Comparison of ENCODE assay signal across 20 cellular contexts in genomic region chr22:19991645-19992451, GRCh38. TPM values are rescaled to one million over a fixed set of nuclear protein-coding genes. Genes with fewer than 3 reads are reported as not detected.
DNase-seq lines count a peak whose midpoint lies in the region; ATAC-seq, FAIRE-seq and TF ChIP-seq lines count a peak whose summit lies in the region.
"Had no signal": no experiment of that assay in that cellular context is flagged by ENCODE, and none has a peak within 500 bp of the region (broad histone marks: within the 10 kb centered on the region; RNA-seq: fewer than 3 reads in every experiment).

No MANE protein-coding gene starts in this region.

- peaks cover 59% of the 10 kb centered on the region for H4K20me1 ChIP-seq in K562 (replicated peaks; ENCODE audit: control insufficient read depth, insufficient read depth, low read length)

- no TSS peak for BruUV-seq in K562 (replicated peaks; lab: Mats Ljungman, UMichigan)

- H3K36me3 ChIP-seq in K562 (ENCODE audit: control insufficient read depth, insufficient read depth, low read length) = no peaks in the 10 kb centered on the region
- no peaks in the 10 kb centered on the region for H3K36me3 ChIP-seq in kidney (ENCODE audit: control insufficient read depth in 1 of 2, insufficient read depth in 2 of 2, low read length in 2 of 2)
- no peaks in the 10 kb centered on the region for H3K36me3 ChIP-seq in spleen

- no peak overlapping the region for H3K4me2 ChIP-seq in K562 (ENCODE audit: insufficient read depth, low read length)

- H3K27ac Mint-ChIP-seq in progenitor cell of endocrine pancreas = no peak overlapping the region
- no peak overlapping the region for H3K27ac Mint-ChIP-seq in nephron progenitor cell
- H3K27ac Mint-ChIP-seq: activated B cell treated with CpG ODN at 0.5 μM for 24 hours; activated naive CD8-positive, alpha-beta T cell treated with anti-CD3 and anti-CD28 coated beads, Interleukin-2, amount 50 U/mL, for 24 hours; activated T-helper 17 cell treated with anti-CD3 and anti-CD28 coated beads, Interleukin-2, amount 50 U/mL, for 72 hours had no signal

- H3K4me1 ChIP-seq in K562 (replicated peaks in 1 of 2; ENCODE audit: control insufficient read depth in 2 of 2, insufficient read depth in 2 of 2, low read length in 2 of 2) (peaks cover 31 to 70% of the 10 kb centered on the region in 2 experiments), kidney (ENCODE audit: control insufficient read depth in 1 of 2, insufficient read depth in 1 of 2, low read depth in 1 of 2, low read length in 2 of 2) (peaks cover 0 to 12% of the 10 kb centered on the region in 2 donors), spleen (peaks cover 0 to 44% (median 14%) of the 10 kb centered on the region in 6 donors)

- peaks cover 15% of the 10 kb centered on the region for H3K9me1 ChIP-seq in K562 (ENCODE audit: control insufficient read depth, insufficient read depth, low read length)

- POLR2A ChIA-PET in K562 (lab: Yijun Ruan, JAX) = interaction anchor here (0.6 to 3.1 kb wide), 17 partner anchors 9 to 234 kb away, joined by 3 to 20 read pairs (median 4); partner anchors contain the start of gene TRMT2A

- CTCF ChIA-PET in K562 (lab: Yijun Ruan, JAX; ENCODE audit: low intra/inter-chr PET ratio) = no interaction called here

- in situ Hi-C loops in G401 (cut with HindIII; ENCODE audit: low sequenced_read_pairs) (no loop called here), K562 (cut with MboI) (no loop called here)

- no peak overlapping the region for H3K4me3 ChIP-seq in K562
- no peak overlapping the region for H3K4me3 ChIP-seq in kidney (ENCODE audit: low read length in 2 of 2)
- H3K4me3 ChIP-seq in spleen = no peak overlapping the region
- H3K4me3 ChIP-seq: GM12878 had no signal

- TF ChIP-seq CTCF in K562 (IDR thresholded peaks at IDR 0.05 in 2 of 3, conservative IDR thresholded peaks at IDR 0.05 in 1 of 3; ENCODE audit: insufficient read depth in 2 of 3, low read depth in 1 of 3, low read length in 3 of 3) (peak in 1 of 3 experiments; percentile 18; a peak in 1 of 6 replicates), kidney (IDR thresholded peaks at IDR 0.05; ENCODE audit: borderline replicate concordance, extremely low read depth, insufficient read depth) (no peak), spleen (IDR thresholded peaks at IDR 0.05 in 8 of 11, conservative IDR thresholded peaks at IDR 0.05 in 3 of 11) (no peak), progenitor cell of endocrine pancreas (IDR thresholded peaks at IDR 0.05; ENCODE audit: unreplicated experiment) (no peak), nephron progenitor cell (IDR thresholded peaks at IDR 0.05) (no peak)

- 59% methylated on average over 23 of the region's 23 CpGs for WGBS in K562 (ENCODE audit: insufficient coverage, low coverage, missing lambda C conversion rate)
- 85 to 96% (median 91%) methylated on average over 11 to 23 of the region's 23 CpGs for WGBS in spleen, 5 donors

- peak overlapping the region in 1 of 2 experiments; percentile 67; a peak in 2 of 4 replicates for H3K9ac ChIP-seq in K562 (ENCODE audit: insufficient read depth in 1 of 2, low read depth in 2 of 2, low read length in 2 of 2)
- H3K9ac ChIP-seq in kidney (ENCODE audit: low read length in 2 of 2) = no peak overlapping the region

- no peaks in the 10 kb centered on the region for H3K79me2 ChIP-seq in K562 (ENCODE audit: control insufficient read depth, insufficient read depth, low read length)

- H3K27me3 ChIP-seq in K562 (ENCODE audit: control insufficient read depth in 2 of 2, insufficient read depth in 2 of 2, low read length in 2 of 2) = no peaks in the 10 kb centered on the region
- no peaks in the 10 kb centered on the region for H3K27me3 ChIP-seq in spleen (replicated peaks in 1 of 7)

- FAIRE-seq in K562 (lab: Jason Lieb, UNC) = no peak
- no peak for FAIRE-seq in kidney (lab: Jason Lieb, UNC)
- FAIRE-seq: GM12878 had no signal

- DNase-seq in G401 (ENCODE audit: low spot score) = peak; percentile 52
- DNase-seq in K562 (ENCODE audit: extremely low read depth in 1 of 4, low spot score in 3 of 4) = peak in 1 of 4 experiments; percentile 27
- peak; percentile 66 for DNase-seq in kidney
- peak; percentile 53 for DNase-seq in spleen
- DNase-seq in progenitor cell of endocrine pancreas (ENCODE audit: low spot score, unreplicated experiment) = no peak
- no peak for DNase-seq in nephron progenitor cell
- no peak for DNase-seq in SK-N-DZ (ENCODE audit: low spot score)
- DNase-seq: activated B cell treated with CpG ODN at 0.5 μM for 24 hours; activated naive CD8-positive, alpha-beta T cell treated with anti-CD3 and anti-CD28 coated beads, Interleukin-2, amount 50 U/mL, for 24 hours; GDM1; GOT3; mesenchymal stem cell; NCI-H1930; NCI-H446 treated with DMSO at 0.1 percent for 48 hours had no signal

- H3K27ac ChIP-seq in K562 (ENCODE audit: extremely low read depth, low read depth, low read length) (no peak overlapping the region), kidney (ENCODE audit: low read depth in 2 of 2, low read length in 2 of 2) (no peak overlapping the region), spleen (peak overlapping the region in 7 of 8 donors; percentile 29 to 86 (median 83))
- H3K27ac ChIP-seq: RWPE1 had no signal

- intact Hi-C loops in K562 (cut with micrococcal nuclease) = no loop called here
- intact Hi-C loops in kidney (cut with DNase I) = no loop called here
- intact Hi-C loops in spleen (cut with DNase I; ENCODE audit: low total_unique reads) = no loop called here

- TF ChIP-seq POLR2A in K562 (conservative IDR thresholded peaks at IDR 0.05) (no peak), spleen (IDR thresholded peaks at IDR 0.05) (no peak)

- H3K36me3 Mint-ChIP-seq in progenitor cell of endocrine pancreas (ENCODE audit: insufficient read depth) = no peaks in the 10 kb centered on the region
- no peaks in the 10 kb centered on the region for H3K36me3 Mint-ChIP-seq in nephron progenitor cell (ENCODE audit: low read depth)

- H3K4me1 Mint-ChIP-seq in progenitor cell of endocrine pancreas (ENCODE audit: low read depth) (no peaks in the 10 kb centered on the region), nephron progenitor cell (peaks cover 8% of the 10 kb centered on the region)
- H3K4me1 Mint-ChIP-seq: activated naive CD8-positive, alpha-beta T cell treated with anti-CD3 and anti-CD28 coated beads, Interleukin-2, amount 50 U/mL, for 24 hours had no signal

- H3K4me3 Mint-ChIP-seq in progenitor cell of endocrine pancreas (ENCODE audit: low read depth) (no peak overlapping the region), nephron progenitor cell (no peak overlapping the region)
- H3K4me3 Mint-ChIP-seq: activated B cell treated with CpG ODN at 0.5 μM for 24 hours; activated naive CD8-positive, alpha-beta T cell treated with anti-CD3 and anti-CD28 coated beads, Interleukin-2, amount 50 U/mL, for 24 hours; activated T-helper 17 cell treated with anti-CD3 and anti-CD28 coated beads, Interleukin-2, amount 50 U/mL, for 72 hours; neural crest cell had no signal

- no peaks in the 10 kb centered on the region for H3K9me3 Mint-ChIP-seq in progenitor cell of endocrine pancreas (ENCODE audit: low read depth)
- H3K9me3 Mint-ChIP-seq in nephron progenitor cell = no peaks in the 10 kb centered on the region
- H3K9me3 Mint-ChIP-seq: activated B cell treated with CpG ODN at 0.5 μM for 24 hours; activated naive CD8-positive, alpha-beta T cell treated with anti-CD3 and anti-CD28 coated beads, Interleukin-2, amount 50 U/mL, for 24 hours; activated T-helper 17 cell treated with anti-CD3 and anti-CD28 coated beads, Interleukin-2, amount 50 U/mL, for 72 hours had no signal

- H3K9me3 ChIP-seq in K562 (replicated peaks; ENCODE audit: control insufficient read depth, insufficient read depth, low read depth, low read length) = no peaks in the 10 kb centered on the region
- H3K9me3 ChIP-seq in kidney (ENCODE audit: control insufficient read depth in 1 of 2, low read length in 2 of 2) = no peaks in the 10 kb centered on the region
- no peaks in the 10 kb centered on the region for H3K9me3 ChIP-seq in spleen

- no peak for ATAC-seq in K562
- ATAC-seq in GM19324 (IDR thresholded peaks at IDR 0.05; ENCODE audit: low FRiP score, unreplicated experiment) = no peak
- ATAC-seq: activated naive CD8-positive, alpha-beta T cell treated with anti-CD3 and anti-CD28 coated beads, Interleukin-2, amount 50 U/mL, for 24 hours; activated T-helper 17 cell treated with anti-CD3 and anti-CD28 coated beads, Interleukin-2, amount 50 U/mL, for 72 hours; GM12878; sciatic nerve had no signal

- H3K27me3 Mint-ChIP-seq in progenitor cell of endocrine pancreas = no peaks in the 10 kb centered on the region
- peaks cover 4% of the 10 kb centered on the region for H3K27me3 Mint-ChIP-seq in nephron progenitor cell (ENCODE audit: low read depth, poor library complexity)
- H3K27me3 Mint-ChIP-seq: activated B cell treated with CpG ODN at 0.5 μM for 24 hours; activated naive CD8-positive, alpha-beta T cell treated with anti-CD3 and anti-CD28 coated beads, Interleukin-2, amount 50 U/mL, for 24 hours had no signal

- no peak for TF ChIP-seq RAD21 in K562 (CRISPR knock-in tag; conservative IDR thresholded peaks at IDR 0.05 in 1 of 2, IDR thresholded peaks at IDR 0.05 in 1 of 2)

- H2AFZ ChIP-seq in K562 (ENCODE audit: low read depth, low read length) = no peak overlapping the region

- TF ChIP-seq EP300 in K562 (IDR thresholded peaks at IDR 0.05; ENCODE audit: low read length) = no peak

RNA-seq across cellular contexts. Expression of gene ARVCF, which starts 24.8 kb away (rescaled TPM):
- 13.8 and 14.9 TPM in 2 replicates for total RNA-seq in G401 (2014; rRNA removed; shearing (Covaris generic))
- 114 and 328 TPM in 2 replicates for total RNA-seq in K562 (2011; cell fraction: chromatin; rRNA removed; ENCODE audit: low replicate concordance)
- 214 and 270 TPM in 2 replicates for total RNA-seq in K562 (2011; cell fraction: nucleolus; rRNA removed)
- 106 and 131 TPM in 2 replicates for total RNA-seq in K562 (2011; cell fraction: nucleoplasm; rRNA removed)
- total RNA-seq in K562 (2014; rRNA removed) (49.3 and 54.2 TPM in 2 replicates), K562 (2014; rRNA removed; fragmentation: Illumina TruSeq; extraction: Trizol) (2.2 and 4.5 TPM in 2 replicates), K562 (2015; rRNA removed; fragmentation: Illumina TruSeq; extraction: Trizol) (13.3 and 15.6 TPM in 2 replicates), K562 (2021) (46.5 and 50.6 TPM in 2 replicates), kidney (21.9 TPM), spleen (10 to 100 TPM; 18.1 to 96.7 (median 29.5) TPM), progenitor cell of endocrine pancreas (95.3 and 101 TPM in 2 replicates)
- polyA plus RNA-seq in K562 (2011; rRNA removed) (35.2 and 71.6 TPM in 2 replicates), K562 (2014; fragmentation: Illumina TruSeq; extraction: Trizol) (8.0 and 15.9 TPM in 2 replicates), K562 (2014; fragmentation: Nextera tagmentation; extraction: Ambion mirVana) (under 1 TPM; 0.03 to 0.17 TPM), K562 (2014; rRNA removed) (42.5 and 97.4 TPM in 2 replicates), kidney (ENCODE audit: insufficient read depth, low read depth, low replicate concordance) (16.0 TPM), spleen (10 to 100 TPM in 2 of 3 donors, 1 to 10 TPM in 1; 9.4 to 42.5 (median 10.4) TPM)
- polyA plus RNA-seq in K562 (2011; cell fraction: cytosol; rRNA removed) = 134 and 673 TPM in 2 replicates
- polyA plus RNA-seq in K562 (2011; cell fraction: nucleus; rRNA removed) = 407 and 424 TPM in 2 replicates
- polyA plus RNA-seq in K562 (2012) = 30.0 and 31.2 TPM in 2 replicates
- polyA minus RNA-seq in K562 (2011; rRNA and poly(A)+ RNA removed) = 15.1 and 15.6 TPM in 2 replicates
- polyA minus RNA-seq in K562 (2011; cell fraction: cytosol; rRNA and poly(A)+ RNA removed) = 24.6 and 52.4 TPM in 2 replicates
- 96.8 and 145 TPM in 2 replicates for polyA minus RNA-seq in K562 (2011; cell fraction: nucleus; rRNA and poly(A)+ RNA removed)
- polyA plus RNA-seq in SK-N-DZ (2014; cell fraction: cytosol; rRNA removed) = 77.9 and 81.0 TPM in 2 replicates
- polyA plus RNA-seq in SK-N-DZ (2014; cell fraction: nucleus; rRNA removed) = 488 and 524 TPM in 2 replicates

RNA-seq across cellular contexts. Expression of gene TANGO2, which starts 29.1 kb away (rescaled TPM):
- 13.2 and 19.0 TPM in 2 replicates for total RNA-seq in G401 (2014; rRNA removed; shearing (Covaris generic))
- total RNA-seq in K562 (2011; cell fraction: chromatin; rRNA removed; ENCODE audit: low replicate concordance) = 160 and 395 TPM in 2 replicates
- 227 and 229 TPM in 2 replicates for total RNA-seq in K562 (2011; cell fraction: nucleolus; rRNA removed)
- 196 and 211 TPM in 2 replicates for total RNA-seq in K562 (2011; cell fraction: nucleoplasm; rRNA removed)
- total RNA-seq in K562 (2014; rRNA removed) (70.1 and 95.8 TPM in 2 replicates), K562 (2014; rRNA removed; fragmentation: Illumina TruSeq; extraction: Trizol) (36.1 and 45.9 TPM in 2 replicates), K562 (2015; rRNA removed; fragmentation: Illumina TruSeq; extraction: Trizol) (55.8 and 57.2 TPM in 2 replicates), K562 (2021) (94.1 and 97.3 TPM in 2 replicates), kidney (27.7 TPM), spleen (10 to 100 TPM; 35.9 to 72.2 (median 57.2) TPM), progenitor cell of endocrine pancreas (19.9 and 21.8 TPM in 2 replicates)
- polyA plus RNA-seq in K562 (2011; rRNA removed) (94.9 and 115 TPM in 2 replicates), K562 (2014; fragmentation: Illumina TruSeq; extraction: Trizol) (88.3 and 89.4 TPM in 2 replicates), K562 (2014; fragmentation: Nextera tagmentation; extraction: Ambion mirVana) (10 to 100 TPM; 15.5 to 17.5 TPM), K562 (2014; rRNA removed) (89.6 and 92.5 TPM in 2 replicates), kidney (ENCODE audit: insufficient read depth, low read depth, low replicate concordance) (37.3 TPM), spleen (10 to 100 TPM; 18.7 to 30.9 (median 21.6) TPM)
- polyA plus RNA-seq in K562 (2011; cell fraction: cytosol; rRNA removed) = 157 and 209 TPM in 2 replicates
- 157 and 195 TPM in 2 replicates for polyA plus RNA-seq in K562 (2011; cell fraction: nucleus; rRNA removed)
- 68.2 and 73.0 TPM in 2 replicates for polyA plus RNA-seq in K562 (2012)
- 130 and 186 TPM in 2 replicates for polyA minus RNA-seq in K562 (2011; rRNA and poly(A)+ RNA removed)
- polyA minus RNA-seq in K562 (2011; cell fraction: cytosol; rRNA and poly(A)+ RNA removed) = 73.2 and 76.1 TPM in 2 replicates
- 63.1 and 85.0 TPM in 2 replicates for polyA minus RNA-seq in K562 (2011; cell fraction: nucleus; rRNA and poly(A)+ RNA removed)
- polyA plus RNA-seq in SK-N-DZ (2014; cell fraction: cytosol; rRNA removed) = 18.5 and 19.8 TPM in 2 replicates
- polyA plus RNA-seq in SK-N-DZ (2014; cell fraction: nucleus; rRNA removed) = 14.9 and 19.5 TPM in 2 replicates

RNA-seq across cellular contexts. Expression of gene TXNRD2, which starts 50.2 kb away (rescaled TPM):
- total RNA-seq in G401 (2014; rRNA removed; shearing (Covaris generic)) = 86.5 and 96.6 TPM in 2 replicates
- 156 and 367 TPM in 2 replicates for total RNA-seq in K562 (2011; cell fraction: chromatin; rRNA removed; ENCODE audit: low replicate concordance)
- 176 and 216 TPM in 2 replicates for total RNA-seq in K562 (2011; cell fraction: nucleolus; rRNA removed)
- 160 and 165 TPM in 2 replicates for total RNA-seq in K562 (2011; cell fraction: nucleoplasm; rRNA removed)
- 49.4 and 60.7 TPM in 2 replicates for total RNA-seq in K562 (2014; rRNA removed)
- total RNA-seq in K562 (2014; rRNA removed; fragmentation: Illumina TruSeq; extraction: Trizol) = 25.1 and 32.6 TPM in 2 replicates
- 45.9 and 50.4 TPM in 2 replicates for total RNA-seq in K562 (2015; rRNA removed; fragmentation: Illumina TruSeq; extraction: Trizol)
- 78.2 and 80.2 TPM in 2 replicates for total RNA-seq in K562 (2021)
- 50.2 and 93.6 TPM in 2 replicates for polyA plus RNA-seq in K562 (2011; rRNA removed)
- 84.2 and 98.0 TPM in 2 replicates for polyA plus RNA-seq in K562 (2011; cell fraction: cytosol; rRNA removed)
- polyA plus RNA-seq in K562 (2011; cell fraction: nucleus; rRNA removed) = 148 and 181 TPM in 2 replicates
- polyA plus RNA-seq in K562 (2012) = 83.1 and 83.5 TPM in 2 replicates
- 45.0 and 66.1 TPM in 2 replicates for polyA plus RNA-seq in K562 (2014; fragmentation: Illumina TruSeq; extraction: Trizol)
- polyA plus RNA-seq in K562 (2014; fragmentation: Nextera tagmentation; extraction: Ambion mirVana) = 1 to 10 TPM; 3.3 to 4.4 TPM
- 52.5 and 57.0 TPM in 2 replicates for polyA plus RNA-seq in K562 (2014; rRNA removed)
- polyA minus RNA-seq in K562 (2011; rRNA and poly(A)+ RNA removed) = 44.4 and 47.5 TPM in 2 replicates
- polyA minus RNA-seq in K562 (2011; cell fraction: cytosol; rRNA and poly(A)+ RNA removed) = 55.3 and 75.6 TPM in 2 replicates
- 57.4 and 103 TPM in 2 replicates for polyA minus RNA-seq in K562 (2011; cell fraction: nucleus; rRNA and poly(A)+ RNA removed)
- total RNA-seq in kidney = 28.6 TPM
- 50.6 TPM for polyA plus RNA-seq in kidney (ENCODE audit: insufficient read depth, low read depth, low replicate concordance)
- 10 to 100 TPM; 21.6 to 44.8 (median 34.9) TPM for total RNA-seq in spleen
- polyA plus RNA-seq in spleen = 10 to 100 TPM; 23.3 to 45.9 (median 45.0) TPM
- 14.0 and 14.3 TPM in 2 replicates for total RNA-seq in progenitor cell of endocrine pancreas
- 25.9 and 26.6 TPM in 2 replicates for polyA plus RNA-seq in SK-N-DZ (2014; cell fraction: cytosol; rRNA removed)
- polyA plus RNA-seq in SK-N-DZ (2014; cell fraction: nucleus; rRNA removed) = 58.9 and 60.3 TPM in 2 replicates

RNA-seq across cellular contexts. Expression of gene COMT, which starts 50.3 kb away (rescaled TPM):
- 142 and 187 TPM in 2 replicates for total RNA-seq in G401 (2014; rRNA removed; shearing (Covaris generic))
- 125 and 360 TPM in 2 replicates for total RNA-seq in K562 (2011; cell fraction: chromatin; rRNA removed; ENCODE audit: low replicate concordance)
- total RNA-seq in K562 (2011; cell fraction: nucleolus; rRNA removed) = 500 and 649 TPM in 2 replicates
- total RNA-seq in K562 (2011; cell fraction: nucleoplasm; rRNA removed) = 301 and 358 TPM in 2 replicates
- total RNA-seq in K562 (2014; rRNA removed) (334 and 497 TPM in 2 replicates), K562 (2014; rRNA removed; fragmentation: Illumina TruSeq; extraction: Trizol) (29.4 and 46.3 TPM in 2 replicates), K562 (2015; rRNA removed; fragmentation: Illumina TruSeq; extraction: Trizol) (155 and 156 TPM in 2 replicates), K562 (2021) (348 and 351 TPM in 2 replicates), kidney (118 TPM), spleen (100 to 1,000 TPM in 5 of 7 donors, 10 to 100 TPM in 2; 86.4 to 216 (median 116) TPM), progenitor cell of endocrine pancreas (48.7 and 58.2 TPM in 2 replicates)
- polyA plus RNA-seq in K562 (2011; rRNA removed) (185 and 498 TPM in 2 replicates), K562 (2014; fragmentation: Illumina TruSeq; extraction: Trizol) (108 and 305 TPM in 2 replicates), K562 (2014; fragmentation: Nextera tagmentation; extraction: Ambion mirVana) (10 to 100 TPM; 12.5 to 39.6 TPM), K562 (2014; rRNA removed) (263 and 317 TPM in 2 replicates), kidney (ENCODE audit: insufficient read depth, low read depth, low replicate concordance) (244 TPM), spleen (10 to 100 TPM; 63.5 to 98.0 (median 86.1) TPM)
- 652 and 657 TPM in 2 replicates for polyA plus RNA-seq in K562 (2011; cell fraction: cytosol; rRNA removed)
- 321 and 432 TPM in 2 replicates for polyA plus RNA-seq in K562 (2011; cell fraction: nucleus; rRNA removed)
- 279 and 699 TPM in 2 replicates for polyA plus RNA-seq in K562 (2012)
- polyA minus RNA-seq in K562 (2011; rRNA and poly(A)+ RNA removed) = 92.9 and 123 TPM in 2 replicates
- 148 and 344 TPM in 2 replicates for polyA minus RNA-seq in K562 (2011; cell fraction: cytosol; rRNA and poly(A)+ RNA removed)
- 63.8 and 154 TPM in 2 replicates for polyA minus RNA-seq in K562 (2011; cell fraction: nucleus; rRNA and poly(A)+ RNA removed)
- polyA plus RNA-seq in SK-N-DZ (2014; cell fraction: cytosol; rRNA removed) = 130 TPM in 2 replicates
- 79.0 and 109 TPM in 2 replicates for polyA plus RNA-seq in SK-N-DZ (2014; cell fraction: nucleus; rRNA removed)

Comparison
In these comparisons a context has a peak if more than half of its experiments do, and no peak if none do; other contexts are left out.
1. DNase-seq: peak in G401 (single experiment), kidney (single experiment) and spleen (single experiment); none in progenitor cell of endocrine pancreas (single experiment), nephron progenitor cell (single experiment) and SK-N-DZ (single experiment).
2. H3K27ac ChIP-seq: peak in spleen (7 of 8); none in K562 (single experiment) and kidney (0 of 2).